Comparison of ENCODE assay signal across 17 cellular contexts in the genomic region with DNA sequence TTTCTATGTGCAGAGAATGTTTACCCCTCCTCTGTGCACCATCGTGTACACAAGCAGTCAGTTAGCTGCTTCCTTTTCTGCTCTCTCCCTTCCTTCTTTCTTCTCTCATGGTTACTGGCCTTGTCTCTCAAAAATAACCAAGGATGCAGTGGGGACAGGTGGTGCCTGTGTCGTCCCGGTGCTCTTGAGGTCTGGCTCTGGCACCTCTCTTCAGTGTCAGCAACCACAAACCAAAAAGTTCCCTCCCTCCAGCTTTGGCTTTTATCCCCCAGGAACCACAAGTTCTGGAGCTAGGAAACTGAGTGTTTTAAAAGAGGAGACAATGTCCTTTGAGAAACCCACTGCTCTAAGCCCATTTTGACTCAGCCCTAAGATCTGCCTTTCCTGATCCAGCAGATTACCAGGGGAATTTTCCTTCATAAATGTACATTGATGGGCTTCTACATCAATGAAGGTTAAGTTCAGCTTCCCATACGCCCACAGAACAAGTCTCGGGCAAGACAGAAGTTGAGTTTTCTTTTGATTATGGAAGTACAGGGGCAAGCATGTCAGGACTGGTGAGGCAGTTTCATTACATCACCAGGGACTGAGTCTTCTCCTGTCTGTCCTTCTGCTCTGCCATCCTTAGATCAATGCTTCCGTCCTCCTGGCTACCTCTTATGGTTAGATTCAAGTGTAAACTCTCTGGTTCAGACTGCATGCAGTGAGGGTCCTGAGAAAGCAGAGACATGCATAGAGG.
A peak's percentile ranks its signal among the peaks of the same experiment; 100 is the strongest.
DNase-seq lines count a peak whose midpoint lies in the region; ATAC-seq, FAIRE-seq and TF ChIP-seq lines count a peak whose summit lies in the region.
"Had no signal": no experiment of that assay in that cellular context is flagged by ENCODE, and none has a peak within 500 bp of the region (broad histone marks: within the 10 kb centered on the region; RNA-seq: fewer than 3 reads in every experiment).

No MANE protein-coding gene starts in this region.

- H3K27ac ChIP-seq in GM12878 (ENCODE audit: control insufficient read depth, insufficient read depth) (no peak overlapping the region; the same call in 1 of the 2 replicates), kidney (ENCODE audit: low read depth in 2 of 2, low read length in 2 of 2) (no peak overlapping the region)
- H3K27ac ChIP-seq: Peyer's patch had no signal

- CTCF ChIA-PET in GM12878 (lab: Yijun Ruan, JAX): interaction anchor here (0.6 to 5.0 kb wide), 11 partner anchors 8 to 300 kb away, joined by 3 to 17 read pairs (median 3); no protein-coding TSS in a partner anchor

- H3K4me3 Mint-ChIP-seq in natural killer cell treated with Interleukin-12 subunit alpha and Interleukin-12 subunit beta and Interleukin-15 and Interleukin-18, amount 100 ng/mL, for 72 hours: peak overlapping the region; percentile 63
- no peak overlapping the region for H3K4me3 Mint-ChIP-seq in natural killer cell

- no peak for TF ChIP-seq RAD21 in GM12878 (IDR thresholded peaks at IDR 0.05; ENCODE audit: insufficient read depth, low read depth, low read length)

- RAD21 ChIA-PET in GM12878 (lab: Charles Lee; ENCODE audit: unreplicated experiment): interaction anchor here (0.8 to 2.9 kb wide), 12 partner anchors 9 to 232 kb away, joined by 3 to 16 read pairs (median 4); partner anchors contain the start of gene SETBP1

- H3K27ac Mint-ChIP-seq in natural killer cell treated with Interleukin-12 subunit alpha and Interleukin-12 subunit beta and Interleukin-15 and Interleukin-18, amount 100 ng/mL, for 72 hours: peak overlapping the region in 1 of 2 donors; percentile 57
- peak overlapping the region in 1 of 2 donors; percentile 21 for H3K27ac Mint-ChIP-seq in natural killer cell

- BruUV-seq in GM12878 (replicated peaks; lab: Mats Ljungman, UMichigan): no TSS peak

- DNase-seq in natural killer cell treated with Interleukin-12 subunit alpha and Interleukin-12 subunit beta and Interleukin-15 and Interleukin-18, amount 100 ng/mL, for 72 hours (ENCODE audit: low spot score): no peak
- DNase-seq in natural killer cell (no peak), GM12878 (ENCODE audit: low read depth, low spot score) (no peak), kidney (peak; percentile 34), hypothalamus (lab: John Stamatoyannopoulos, UW) (no peak), NCI-H1694 (lab: John Stamatoyannopoulos, UW) (no peak)
- DNase-seq: Caco-2, DMS53, GF-D8, KG1, NCI-H1436, NCI-H345, Peyer's patch, Right ventricle myocardium superior, SK-N-SH had no signal

- intact Hi-C loops in natural killer cell (cut with micrococcal nuclease): no loop called here
- intact Hi-C loops in GM12878 (cut with micrococcal nuclease; ENCODE audit: unreplicated experiment): loop anchor here (5.0 kb wide), 1 partner anchor 194 kb away; no protein-coding TSS in a partner anchor
- intact Hi-C loops in kidney (cut with DNase I): no loop called here

- no peak for FAIRE-seq in GM12878 (lab: Jason Lieb, UNC)
- FAIRE-seq in kidney (lab: Jason Lieb, UNC): no peak

- TF ChIP-seq POLR2A in GM12878 (IDR thresholded peaks at IDR 0.05; ENCODE audit: low read depth, low read length): no peak

- H3K36me3 ChIP-seq in GM12878 (ENCODE audit: control insufficient read depth in 2 of 2, insufficient read depth in 2 of 2, low read length in 1 of 2) (no peaks in the 10 kb centered on the region), kidney (ENCODE audit: control insufficient read depth in 1 of 2, insufficient read depth in 2 of 2, low read length in 2 of 2) (no peaks in the 10 kb centered on the region)
- H3K36me3 ChIP-seq: Peyer's patch had no signal

- TF ChIP-seq CTCF in natural killer cell (IDR thresholded peaks at IDR 0.05) (no peak), GM12878 (IDR thresholded peaks at IDR 0.05 in 2 of 3, conservative IDR thresholded peaks at IDR 0.05 in 1 of 3; ENCODE audit: control insufficient read depth in 2 of 3, extremely low read depth in 1 of 3, insufficient read depth in 1 of 3, low read depth in 3 of 3, low read length in 3 of 3) (no peak), kidney (IDR thresholded peaks at IDR 0.05; ENCODE audit: borderline replicate concordance, extremely low read depth, insufficient read depth) (no peak)

- no peaks in the 10 kb centered on the region for H3K27me3 ChIP-seq in GM12878 (replicated peaks in 1 of 2; ENCODE audit: control insufficient read depth in 2 of 2, insufficient read depth in 2 of 2, low read length in 1 of 2)
- H3K27me3 ChIP-seq: Peyer's patch had no signal

- SMC1A ChIA-PET in GM12878 (lab: Charles Lee; ENCODE audit: uncharacterized antibody, unreplicated experiment): interaction anchor here (0.6 to 9.9 kb wide), 23 partner anchors 10 to 300 kb away, joined by 3 to 57 read pairs (median 4); no protein-coding TSS in a partner anchor

- H3K4me2 ChIP-seq in GM12878 (ENCODE audit: control insufficient read depth, insufficient read depth): peak overlapping the region; percentile 40
- H3K4me2 ChIP-seq: SK-N-SH had no signal

- in situ Hi-C loops in GM12878 (cut with MboI): no loop called here

- no peak overlapping the region for H3K9ac ChIP-seq in GM12878 (ENCODE audit: control insufficient read depth, insufficient read depth, low read length)
- H3K9ac ChIP-seq in kidney (ENCODE audit: low read length in 2 of 2): no peak overlapping the region
- H3K9ac ChIP-seq: SK-N-SH had no signal

- H3K4me3 ChIP-seq in GM12878 (no peak overlapping the region), kidney (ENCODE audit: low read length in 2 of 2) (no peak overlapping the region)
- H3K4me3 ChIP-seq: Peyer's patch had no signal

- H3K9me3 ChIP-seq in GM12878 (replicated peaks; ENCODE audit: control insufficient read depth, insufficient read depth, low read length): no peaks in the 10 kb centered on the region
- H3K9me3 ChIP-seq in kidney (ENCODE audit: control insufficient read depth in 1 of 2, low read length in 2 of 2): no peaks in the 10 kb centered on the region
- H3K9me3 ChIP-seq: Caco-2, Peyer's patch, SK-N-SH had no signal

- 44% methylated on average over 6 of the region's 6 CpGs for WGBS in GM12878 (ENCODE audit: insufficient coverage, insufficient replicate concordance, low lambda C conversion rate, missing lambda C conversion rate)

- no peak for ATAC-seq in natural killer cell treated with Interleukin-12 subunit alpha and Interleukin-12 subunit beta and Interleukin-15 and Interleukin-18, amount 100 ng/mL, for 72 hours
- ATAC-seq in natural killer cell (no peak), GM12878 (0 out of 3 replicates have a peak, but pooled peaks have one; percentile 6), HG02970 (IDR thresholded peaks at IDR 0.05; ENCODE audit: low FRiP score, unreplicated experiment) (no peak), GM18511 (IDR thresholded peaks at IDR 0.05; ENCODE audit: unreplicated experiment) (no peak)

- H2AFZ ChIP-seq in GM12878 (ENCODE audit: control insufficient read depth, low read depth, low read length): no peak overlapping the region

- no peaks in the 10 kb centered on the region for H3K9me3 Mint-ChIP-seq in natural killer cell treated with Interleukin-12 subunit alpha and Interleukin-12 subunit beta and Interleukin-15 and Interleukin-18, amount 100 ng/mL, for 72 hours
- H3K9me3 Mint-ChIP-seq in natural killer cell: no peaks in the 10 kb centered on the region

- TF ChIP-seq EP300 in GM12878 (IDR thresholded peaks at IDR 0.05; ENCODE audit: borderline replicate concordance in 1 of 2, control insufficient read depth in 1 of 2, low read depth in 2 of 2, low read length in 2 of 2): no peak

- no peaks in the 10 kb centered on the region; the same call in none of the 2 replicates for H3K79me2 ChIP-seq in GM12878 (ENCODE audit: control insufficient read depth, insufficient read depth, low read length)

- H3K4me1 ChIP-seq in GM12878 (ENCODE audit: control insufficient read depth, insufficient read depth, low read length): peaks cover 45% of the 10 kb centered on the region
- H3K4me1 ChIP-seq in kidney (ENCODE audit: control insufficient read depth in 1 of 2, insufficient read depth in 1 of 2, low read depth in 1 of 2, low read length in 2 of 2): peaks cover 6 to 16% of the 10 kb centered on the region in 2 donors

- H3K36me3 Mint-ChIP-seq in natural killer cell treated with Interleukin-12 subunit alpha and Interleukin-12 subunit beta and Interleukin-15 and Interleukin-18, amount 100 ng/mL, for 72 hours: no peaks in the 10 kb centered on the region
- no peaks in the 10 kb centered on the region for H3K36me3 Mint-ChIP-seq in natural killer cell

- POLR2A ChIA-PET in GM12878 (lab: Charles Lee): interaction anchor here (0.5 to 1.5 kb wide), 3 partner anchors 25 to 229 kb away, joined by 3 to 6 read pairs (median 4); no protein-coding TSS in a partner anchor

- H3K27me3 Mint-ChIP-seq in natural killer cell treated with Interleukin-12 subunit alpha and Interleukin-12 subunit beta and Interleukin-15 and Interleukin-18, amount 100 ng/mL, for 72 hours: no peaks in the 10 kb centered on the region
- no peaks in the 10 kb centered on the region for H3K27me3 Mint-ChIP-seq in natural killer cell (ENCODE audit: low read depth in 2 of 2)

- H3K4me1 Mint-ChIP-seq in natural killer cell treated with Interleukin-12 subunit alpha and Interleukin-12 subunit beta and Interleukin-15 and Interleukin-18, amount 100 ng/mL, for 72 hours (ENCODE audit: low read depth in 2 of 2): peaks cover 45 to 54% of the 10 kb centered on the region in 2 donors
- H3K4me1 Mint-ChIP-seq in natural killer cell: peaks cover 51 to 62% of the 10 kb centered on the region in 2 donors

- no peaks in the 10 kb centered on the region for H4K20me1 ChIP-seq in GM12878 (ENCODE audit: control insufficient read depth, insufficient read depth)

TF ChIP-seq in GM12878, 131 proteins besides CTCF, POLR2A, EP300 and RAD21 (continues in another document):
- TF ChIP-seq IKZF1 (conservative IDR thresholded peaks at IDR 0.05) (peak; percentile 54), IKZF2 (IDR thresholded peaks at IDR 0.05) (peak in 1 of 2 experiments; percentile 52; a peak in 2 of 4 replicates), RFX5 (IDR thresholded peaks at IDR 0.05; ENCODE audit: low read depth, low read length) (no peak), RUNX3 (IDR thresholded peaks at IDR 0.05; ENCODE audit: low read length) (peak; percentile 58; the same call in 1 of the 2 replicates), ZBED1 (IDR thresholded peaks at IDR 0.05; ENCODE audit: borderline replicate concordance) (no peak)
